In genomic region chr9:122820490-122820845, GRCh38 we compare ENCODE assay signal across 24 cellular contexts. TPM values are rescaled to one million over a fixed set of nuclear protein-coding genes. Genes with fewer than 3 reads are reported as not detected.
DNase-seq lines count a peak whose midpoint lies in the region; ATAC-seq and TF ChIP-seq lines count a peak whose summit lies in the region.
"Had no signal": no experiment of that assay in that cellular context is flagged by ENCODE, and none has a peak within 500 bp of the region (broad histone marks: within the 10 kb centered on the region; RNA-seq: fewer than 3 reads in every experiment).

No MANE protein-coding gene starts in this region.

- no peak overlapping the region for H2BK5ac ChIP-seq in H9 (ENCODE audit: insufficient read length, low read length)

- no peak overlapping the region for H3K9ac ChIP-seq in colonic mucosa (ENCODE audit: low read depth in 2 of 2, low read length in 2 of 2)
- H3K9ac ChIP-seq in parathyroid adenoma, result no peak overlapping the region
- no peak overlapping the region for H3K9ac ChIP-seq in H9 (ENCODE audit: extremely low read depth, insufficient read length, low read length)

- H4K20me1 ChIP-seq in H9 (ENCODE audit: control insufficient read depth, insufficient read depth, insufficient read length), result no peaks in the 10 kb centered on the region

- H3K27ac Mint-ChIP-seq in CD4-positive, alpha-beta memory T cell, result peak overlapping the region in 6 of 7 donors; percentile 19 to 86 (median 74)
- H3K27ac Mint-ChIP-seq in H9, result no peak overlapping the region
- H3K27ac Mint-ChIP-seq: activated CD8-positive, alpha-beta memory T cell treated with anti-CD3 and anti-CD28 coated beads, Interleukin-2, amount 10 ng/mL, durations not matched to agents 7 days and 5 days; activated T-helper 17 cell treated with anti-CD3 and anti-CD28 coated beads, Interleukin-2, amount 50 U/mL, for 72 hours; nephron had no signal

- ATAC-seq in aorta (ENCODE audit: low FRiP score), result no peak
- ATAC-seq: activated CD8-positive, alpha-beta memory T cell treated with anti-CD3 and anti-CD28 coated beads, Interleukin-2, amount 10 ng/mL, durations not matched to agents 7 days and 5 days; activated T-helper 17 cell treated with anti-CD3 and anti-CD28 coated beads, Interleukin-2, amount 50 U/mL, for 72 hours; stimulated activated naive CD8-positive, alpha-beta T cell treated with anti-CD3 and anti-CD28 coated beads, Interleukin-15, Interleukin-2, amounts not matched to agents 100 U/mL and 50 U/mL, for 24 hours had no signal

- peaks cover 16% of the 10 kb centered on the region for H3K36me3 ChIP-seq in CD4-positive, alpha-beta memory T cell (ENCODE audit: insufficient read depth, low read length)
- H3K36me3 ChIP-seq in colonic mucosa (no peaks in the 10 kb centered on the region), parathyroid adenoma (ENCODE audit: control insufficient read depth, insufficient read depth, low read length) (no peaks in the 10 kb centered on the region), aorta (ENCODE audit: control insufficient read depth in 1 of 2, insufficient read depth in 2 of 2, low read length in 1 of 2) (peaks cover 0 to 4% of the 10 kb centered on the region in 2 donors)

- no peak overlapping the region for H2BK20ac ChIP-seq in H9 (ENCODE audit: low read depth, low read length, poor library complexity, severe bottlenecking)

- H2AK5ac ChIP-seq in H9 (ENCODE audit: insufficient read length, low read length), result no peak overlapping the region

- H3K14ac ChIP-seq in H9 (ENCODE audit: insufficient read depth, low read length), result no peak overlapping the region

- no peak overlapping the region for H3K23ac ChIP-seq in H9 (ENCODE audit: insufficient read length, low read depth, low read length)

- H2AFZ ChIP-seq in parathyroid adenoma, result no peak overlapping the region
- no peak overlapping the region for H2AFZ ChIP-seq in H9 (ENCODE audit: low read length)

- no peak overlapping the region for H3K18ac ChIP-seq in H9 (ENCODE audit: insufficient read length, low read depth, low read length)

- H2BK12ac ChIP-seq in H9 (ENCODE audit: insufficient read length, low read depth, low read length), result no peak overlapping the region

- H3K4me1 ChIP-seq in CD4-positive, alpha-beta memory T cell (ENCODE audit: insufficient read depth, low read length), result peaks cover 63% of the 10 kb centered on the region
- H3K4me1 ChIP-seq in colonic mucosa, result no peaks in the 10 kb centered on the region
- peaks cover 3% of the 10 kb centered on the region for H3K4me1 ChIP-seq in parathyroid adenoma
- H3K4me1 ChIP-seq in H9 (ENCODE audit: insufficient read depth, low read length), result no peaks in the 10 kb centered on the region
- peaks cover 0 to 3% of the 10 kb centered on the region in 2 donors for H3K4me1 ChIP-seq in aorta (ENCODE audit: control insufficient read depth in 1 of 2, insufficient read depth in 2 of 2, low read length in 2 of 2)
- H3K4me1 ChIP-seq: Caco-2 had no signal

- no peaks in the 10 kb centered on the region for H3K9me3 ChIP-seq in CD4-positive, alpha-beta memory T cell (ENCODE audit: control insufficient read depth in 1 of 2, low read length in 2 of 2)
- H3K9me3 ChIP-seq in colonic mucosa (no peaks in the 10 kb centered on the region), parathyroid adenoma (ENCODE audit: control insufficient read depth, low read length) (no peaks in the 10 kb centered on the region), H9 (ENCODE audit: control insufficient read depth, low read depth, low read length) (no peaks in the 10 kb centered on the region), aorta (ENCODE audit: control insufficient read depth, low read length) (no peaks in the 10 kb centered on the region)
- H3K9me3 ChIP-seq: Caco-2, transverse colon had no signal

- H4K5ac ChIP-seq in H9 (ENCODE audit: insufficient read length, low read depth, low read length), result no peak overlapping the region

- H3K79me2 ChIP-seq in parathyroid adenoma (no peaks in the 10 kb centered on the region), H9 (ENCODE audit: insufficient read depth, low read length) (no peaks in the 10 kb centered on the region)

- H3K4me3 ChIP-seq in CD4-positive, alpha-beta memory T cell (ENCODE audit: low read length in 2 of 2), result no peak overlapping the region
- H3K4me3 ChIP-seq in colonic mucosa, result no peak overlapping the region
- H3K4me3 ChIP-seq in parathyroid adenoma (ENCODE audit: low read depth, low read length), result no peak overlapping the region
- H3K4me3 ChIP-seq in coronary artery, result no peak overlapping the region
- no peak overlapping the region for H3K4me3 ChIP-seq in aorta (ENCODE audit: low read length in 2 of 2)
- H3K4me3 ChIP-seq: skin epidermis, transverse colon had no signal

- no peak overlapping the region for H2BK120ac ChIP-seq in H9 (ENCODE audit: low read depth, low read length, poor library complexity, severe bottlenecking)

- no peaks in the 10 kb centered on the region for H3K27me3 Mint-ChIP-seq in CD4-positive, alpha-beta memory T cell
- H3K27me3 Mint-ChIP-seq in H9 (ENCODE audit: low read depth), result no peaks in the 10 kb centered on the region
- H3K27me3 Mint-ChIP-seq: activated CD8-positive, alpha-beta memory T cell treated with anti-CD3 and anti-CD28 coated beads, Interleukin-2, amount 10 ng/mL, durations not matched to agents 7 days and 5 days; activated T-helper 17 cell treated with anti-CD3 and anti-CD28 coated beads, Interleukin-2, amount 50 U/mL, for 72 hours had no signal

- H3K79me1 ChIP-seq in H9 (ENCODE audit: insufficient read depth, low read depth, low read length, poor library complexity, severe bottlenecking), result peaks cover 5% of the 10 kb centered on the region

- H3K4me3 Mint-ChIP-seq in CD4-positive, alpha-beta memory T cell, result peak overlapping the region in 2 of 8 donors; percentile 13 to 15
- H3K4me3 Mint-ChIP-seq in H9, result no peak overlapping the region
- H3K4me3 Mint-ChIP-seq: activated CD8-positive, alpha-beta memory T cell treated with anti-CD3 and anti-CD28 coated beads, Interleukin-2, amount 10 ng/mL, durations not matched to agents 7 days and 5 days; activated T-helper 17 cell treated with anti-CD3 and anti-CD28 coated beads, Interleukin-2, amount 50 U/mL, for 72 hours; nephron had no signal

- H3K4me1 Mint-ChIP-seq in CD4-positive, alpha-beta memory T cell, result peaks cover 40 to 65% (median 54%) of the 10 kb centered on the region in 4 donors
- no peaks in the 10 kb centered on the region for H3K4me1 Mint-ChIP-seq in H9

- no CpG with 5 or more reads among the region's 11 CpGs for WGBS in H9 (ENCODE audit: extremely low coverage, insufficient read length, low lambda C conversion rate)
- WGBS in aorta, 2 donors, result 94 to 95% methylated on average over 11 of the region's 11 CpGs

- peaks cover 27 to 60% of the 10 kb centered on the region in 2 donors for H3K36me3 Mint-ChIP-seq in CD4-positive, alpha-beta memory T cell
- peaks cover 21 to 56% (median 43%) of the 10 kb centered on the region in 3 experiments; a peak in 6 of 7 replicates for H3K36me3 Mint-ChIP-seq in H9 (ENCODE audit: insufficient read depth in 1 of 3, low read depth in 3 of 3)

- no peak for DNase-seq in CD4-positive, alpha-beta memory T cell
- no peak for DNase-seq in colonic mucosa
- DNase-seq in H9, result no peak
- no peak for DNase-seq in coronary artery (ENCODE audit: low spot score)
- DNase-seq in aorta, result no peak
- DNase-seq: activated CD8-positive, alpha-beta memory T cell treated with anti-CD3 and anti-CD28 coated beads, Interleukin-2, amount 10 ng/mL, durations not matched to agents 7 days and 5 days; Caco-2; erythroblast; NCI-H1105; NCI-H510A treated with DMSO at 0.1 percent for 48 hours; posterior cingulate gyrus; RPMI8226; stimulated activated CD4-positive, alpha-beta T cell treated with anti-CD3 and anti-CD28 coated beads, Interleukin-2, amount 100 ng/mL, for 48 hours; stimulated activated naive CD8-positive, alpha-beta T cell treated with anti-CD3 and anti-CD28 coated beads, Interleukin-15, Interleukin-2, amounts not matched to agents 100 U/mL and 50 U/mL, for 24 hours; transverse colon had no signal

- H2BK15ac ChIP-seq in H9 (ENCODE audit: low read depth, low read length), result no peak overlapping the region

- H3K56ac ChIP-seq in H9 (ENCODE audit: insufficient read length, low read depth, low read length), result no peak overlapping the region

- H4K8ac ChIP-seq in H9 (replicated peaks; ENCODE audit: insufficient read length, low read depth, low read length), result no peak overlapping the region

- CTCF ChIA-PET in CD4-positive, alpha-beta memory T cell (lab: Charles Lee; ENCODE audit: partially characterized antibody), result interaction anchor here (0.6 to 3.1 kb wide), 5 partner anchors 8 to 721 kb away, joined by 3 to 9 read pairs (median 3); partner anchors contain the start of gene PDCL

- no peak overlapping the region for H3K4ac ChIP-seq in H9 (ENCODE audit: low read depth, low read length)

- no peaks in the 10 kb centered on the region for H3K27me3 ChIP-seq in CD4-positive, alpha-beta memory T cell (ENCODE audit: insufficient read depth, low read length)
- H3K27me3 ChIP-seq in colonic mucosa (no peaks in the 10 kb centered on the region), parathyroid adenoma (ENCODE audit: control insufficient read depth, insufficient read depth, low read length) (no peaks in the 10 kb centered on the region), H9 (ENCODE audit: insufficient read depth, low read length) (no peaks in the 10 kb centered on the region), aorta (ENCODE audit: control insufficient read depth in 1 of 2, insufficient read depth in 2 of 2, low read length in 1 of 2) (no peaks in the 10 kb centered on the region)
- H3K27me3 ChIP-seq: transverse colon had no signal

- intact Hi-C loops in CD4-positive, alpha-beta memory T cell (cut with micrococcal nuclease), result loop anchor here (10.0 kb wide), 1 partner anchor 556 kb away; the partner anchor contains the start of genes MRRF and RBM18
- intact Hi-C loops in colonic mucosa (cut with DNase I), result no loop called here
- intact Hi-C loops in aorta (cut with DNase I), result no loop called here

- no peak overlapping the region for H3T11ph ChIP-seq in H9 (ENCODE audit: low read length)

- no peaks in the 10 kb centered on the region for H3K23me2 ChIP-seq in H9 (ENCODE audit: insufficient read length, low read depth, low read length, poor library complexity, severe bottlenecking)

- TF ChIP-seq CTCF in C4-2B (conservative IDR thresholded peaks at IDR 0.05) (no peak), colonic mucosa (IDR thresholded peaks at IDR 0.05) (no peak), parathyroid adenoma (IDR thresholded peaks at IDR 0.05) (no peak), H9 (conservative IDR thresholded peaks at IDR 0.05) (no peak), coronary artery (IDR thresholded peaks at IDR 0.05) (no peak)

- H4K91ac ChIP-seq in H9 (ENCODE audit: insufficient read length, low read depth, low read length), result no peak overlapping the region

- H3K27ac ChIP-seq in C4-2B, result peak overlapping the region; percentile 39
- H3K27ac ChIP-seq in CD4-positive, alpha-beta memory T cell (ENCODE audit: low read depth, low read length), result no peak overlapping the region
- peak overlapping the region; percentile 14 for H3K27ac ChIP-seq in colonic mucosa
- H3K27ac ChIP-seq in parathyroid adenoma, result peak overlapping the region; percentile 24
- H3K27ac ChIP-seq in H9 (ENCODE audit: insufficient read length, low read depth, low read length), result no peak overlapping the region
- no peak overlapping the region for H3K27ac ChIP-seq in coronary artery
- no peak overlapping the region for H3K27ac ChIP-seq in aorta (ENCODE audit: low read depth in 1 of 2, low read length in 2 of 2)

- no peaks in the 10 kb centered on the region for H3K9me3 Mint-ChIP-seq in CD4-positive, alpha-beta memory T cell
- no peaks in the 10 kb centered on the region for H3K9me3 Mint-ChIP-seq in H9
- H3K9me3 Mint-ChIP-seq: activated T-helper 17 cell treated with anti-CD3 and anti-CD28 coated beads, Interleukin-2, amount 50 U/mL, for 72 hours; nephron had no signal

- POLR2A ChIA-PET in CD4-positive, alpha-beta memory T cell (lab: Charles Lee; ENCODE audit: partially characterized antibody), result interaction anchor here (0.6 to 5.5 kb wide), 3 partner anchors 7 to 12 kb away, joined by 3 to 51 read pairs (median 5); partner anchors contain the start of gene PDCL

- no peak overlapping the region for H3K4me2 ChIP-seq in parathyroid adenoma (ENCODE audit: low read length)
- H3K4me2 ChIP-seq in H9 (ENCODE audit: insufficient read depth, insufficient read length, low read length), result no peak overlapping the region

RNA-seq across cellular contexts. Expression of gene PDCL, which starts 7.9 kb away (rescaled TPM):
- total RNA-seq in CD4-positive, alpha-beta memory T cell, result 10 to 100 TPM; 16.5 to 18.1 TPM
- 10 to 100 TPM; 10.4 to 12.1 TPM for polyA plus RNA-seq in CD4-positive, alpha-beta memory T cell
- total RNA-seq in colonic mucosa (10 to 100 TPM; 14.9 to 16.2 TPM), H9 (2021) (24.3 and 25.6 TPM in 2 replicates), aorta (10 to 100 TPM; 18.7 to 23.1 TPM)
- polyA plus RNA-seq in aorta, result 10 to 100 TPM; 11.2 to 16.7 TPM

RNA-seq across cellular contexts. Expression of gene OR1K1, which starts 20.5 kb away (rescaled TPM):
- total RNA-seq in CD4-positive, alpha-beta memory T cell, result not detected
- polyA plus RNA-seq in CD4-positive, alpha-beta memory T cell, result not detected
- not detected for total RNA-seq in colonic mucosa
- not detected in 2 replicates for total RNA-seq in H9 (2021)
- not detected for total RNA-seq in aorta
- not detected for polyA plus RNA-seq in aorta
- total RNA-seq: activated CD8-positive, alpha-beta memory T cell treated with anti-CD3 and anti-CD28 coated beads, Interleukin-2, amount 10 ng/mL, durations not matched to agents 7 days and 5 days; activated T-helper 17 cell treated with anti-CD3 and anti-CD28 coated beads, Interleukin-2, amount 50 U/mL, for 72 hours; Caco-2; Daoy; frontal cortex; kidney epithelial cell; LHCN-M2; transverse colon had no signal

RNA-seq across cellular contexts. Expression of gene OR5C1, which starts 31.7 kb away (rescaled TPM):
- total RNA-seq in CD4-positive, alpha-beta memory T cell, result not detected
- polyA plus RNA-seq in CD4-positive, alpha-beta memory T cell, result not detected
- total RNA-seq in colonic mucosa (not detected), H9 (2021) (not detected in 2 replicates), aorta (not detected)
- polyA plus RNA-seq in aorta, result not detected
- total RNA-seq: activated CD8-positive, alpha-beta memory T cell treated with anti-CD3 and anti-CD28 coated beads, Interleukin-2, amount 10 ng/mL, durations not matched to agents 7 days and 5 days; activated T-helper 17 cell treated with anti-CD3 and anti-CD28 coated beads, Interleukin-2, amount 50 U/mL, for 72 hours; Caco-2; Daoy; frontal cortex; kidney epithelial cell; LHCN-M2; transverse colon had no signal

Comparison
In these comparisons a context has a peak if more than half of its experiments do, and no peak if none do; other contexts are left out.
1. H3K27ac ChIP-seq: peak in C4-2B (single experiment), colonic mucosa (single experiment) and parathyroid adenoma (single experiment); none in CD4-positive, alpha-beta memory T cell (single experiment), H9 (single experiment), coronary artery (0 of 2) and aorta (0 of 2).
2. H3K27ac Mint-ChIP-seq: peak in CD4-positive, alpha-beta memory T cell (6 of 7); none in H9 (0 of 3).